ENCODE assay signal across 20 cellular contexts in genomic region chr12:130127527-130127908, GRCh38. TPM values are rescaled to one million over a fixed set of nuclear protein-coding genes. Genes with fewer than 3 reads are reported as not detected.
DNase-seq lines count a peak whose midpoint lies in the region; ATAC-seq, FAIRE-seq and TF ChIP-seq lines count a peak whose summit lies in the region.
"Had no signal": no experiment of that assay in that cellular context is flagged by ENCODE, and none has a peak within 500 bp of the region (broad histone marks: within the 10 kb centered on the region; RNA-seq: fewer than 3 reads in every experiment).

No MANE protein-coding gene starts in this region.

- H3K27ac ChIP-seq in ovary (no peak overlapping the region), uterus (peak overlapping the region in 1 of 2 donors; percentile 71)
- no peak overlapping the region for H3K27ac ChIP-seq in naive thymus-derived CD4-positive, alpha-beta T cell (ENCODE audit: low read depth, low read length)
- H3K27ac ChIP-seq: SJCRH30 had no signal

- H3K4me1 ChIP-seq in ovary (ENCODE audit: insufficient read depth) (peaks cover 11% of the 10 kb centered on the region), uterus (no peaks in the 10 kb centered on the region)
- H3K4me1 ChIP-seq in naive thymus-derived CD4-positive, alpha-beta T cell (ENCODE audit: control insufficient read depth in 2 of 2, insufficient read depth in 2 of 2, low read length in 2 of 2), result no peaks in the 10 kb centered on the region
- H3K4me1 ChIP-seq: SJCRH30 had no signal

- no peaks in the 10 kb centered on the region for H3K36me3 ChIP-seq in ovary
- H3K36me3 ChIP-seq in uterus, result no peaks in the 10 kb centered on the region
- no peaks in the 10 kb centered on the region for H3K36me3 ChIP-seq in naive thymus-derived CD4-positive, alpha-beta T cell (ENCODE audit: control insufficient read depth in 2 of 3, insufficient read depth in 3 of 3, low read length in 3 of 3)
- H3K36me3 ChIP-seq: SJCRH30 had no signal

- intact Hi-C loops in ovary (cut with DNase I) (no loop called here), uterus (cut with DNase I; ENCODE audit: low total_unique reads) (no loop called here)
- intact Hi-C loops in naive thymus-derived CD4-positive, alpha-beta T cell (cut with micrococcal nuclease), result no loop called here

- TF ChIP-seq CTCF in ovary (IDR thresholded peaks at IDR 0.05) (no peak), uterus (IDR thresholded peaks at IDR 0.05) (no peak)

- peak; percentile 73 for FAIRE-seq in endometrium (lab: Jason Lieb, UNC)
- FAIRE-seq: TTC549 had no signal

- 9 to 26% (median 14%) methylated on average over 3 of the region's 3 CpGs for WGBS in ovary, 3 donors

- TF ChIP-seq POLR2A in ovary (IDR thresholded peaks at IDR 0.05) (no peak), uterus (IDR thresholded peaks at IDR 0.05) (no peak)

- CTCF ChIA-PET in naive thymus-derived CD4-positive, alpha-beta T cell (lab: Charles Lee), result no interaction called here

- POLR2A ChIA-PET in naive thymus-derived CD4-positive, alpha-beta T cell (lab: Charles Lee), result no interaction called here

- DNase-seq in NCI-H2196 treated with DMSO at 0.1 percent for 48 hours (lab: John Stamatoyannopoulos, UW; ENCODE audit: unreplicated experiment) (peak; percentile 6), NCI-H2196 (lab: John Stamatoyannopoulos, UW; ENCODE audit: unreplicated experiment) (no peak), ovary (peak in 4 of 5 donors; percentile 40 to 61 (median 50)), uterus (peak; percentile 27 to 57), DMS 273 (lab: John Stamatoyannopoulos, UW; ENCODE audit: unreplicated experiment) (no peak)
- DNase-seq in naive thymus-derived CD4-positive, alpha-beta T cell, result no peak
- DNase-seq: 8988T; activated CD4-positive, alpha-beta T cell treated with anti-CD3 and anti-CD28 coated beads, Interleukin-2, amount 50 U/mL, for 48 hours; activated T-cell treated with anti-CD3 and anti-CD28 coated beads, Interleukin-2, amount 50 U/mL, for 72 hours; DMS79 treated with DMSO at 0.1 percent for 48 hours; NCI-H1105 treated with DMSO at 0.1 percent for 48 hours; NCI-H2227 treated with DMSO at 0.1 percent for 48 hours; SJCRH30; stimulated activated naive CD4-positive, alpha-beta T cell had no signal

- no peak overlapping the region for H3K4me3 ChIP-seq in ovary
- no peak overlapping the region for H3K4me3 ChIP-seq in uterus
- no peak overlapping the region for H3K4me3 ChIP-seq in naive thymus-derived CD4-positive, alpha-beta T cell (ENCODE audit: low read length)
- H3K4me3 ChIP-seq: SJCRH30 had no signal

- peaks cover 0 to 5% (median 0%) of the 10 kb centered on the region in 11 donors for H3K9me3 Mint-ChIP-seq in naive thymus-derived CD4-positive, alpha-beta T cell
- H3K9me3 Mint-ChIP-seq: activated T-cell treated with anti-CD3 and anti-CD28 coated beads, Interleukin-2, amount 50 U/mL, for 72 hours; natural killer cell treated with Interleukin-12 subunit alpha and Interleukin-12 subunit beta and Interleukin-15 and Interleukin-18, amount 100 ng/mL, for 72 hours had no signal

- TF ChIP-seq EP300 in ovary (IDR thresholded peaks at IDR 0.05), result no peak

- no peaks in the 10 kb centered on the region for H3K36me3 Mint-ChIP-seq in naive thymus-derived CD4-positive, alpha-beta T cell
- H3K36me3 Mint-ChIP-seq: CD14-positive monocyte; natural killer cell treated with Interleukin-12 subunit alpha and Interleukin-12 subunit beta and Interleukin-15 and Interleukin-18, amount 100 ng/mL, for 72 hours had no signal

- H3K4me1 Mint-ChIP-seq in naive thymus-derived CD4-positive, alpha-beta T cell, result peaks cover 0 to 6% (median under 1%) of the 10 kb centered on the region in 7 donors
- H3K4me1 Mint-ChIP-seq: CD14-positive monocyte had no signal

- H3K9me3 ChIP-seq in ovary (no peaks in the 10 kb centered on the region), uterus (no peaks in the 10 kb centered on the region)
- peaks cover 0 to 5% (median 0%) of the 10 kb centered on the region in 3 experiments for H3K9me3 ChIP-seq in naive thymus-derived CD4-positive, alpha-beta T cell (ENCODE audit: control insufficient read depth in 2 of 3, low read length in 3 of 3)
- H3K9me3 ChIP-seq: SJCRH30 had no signal

- no peak for ATAC-seq in GM18517 (IDR thresholded peaks at IDR 0.05; ENCODE audit: unreplicated experiment)
- no peak for ATAC-seq in naive thymus-derived CD4-positive, alpha-beta T cell
- ATAC-seq: activated T-cell treated with anti-CD3 and anti-CD28 coated beads, Interleukin-2, amount 50 U/mL, for 72 hours; HCT116; natural killer cell treated with Interleukin-12 subunit alpha and Interleukin-12 subunit beta and Interleukin-15 and Interleukin-18, amount 100 ng/mL, for 72 hours had no signal

- peaks cover 0 to 7% (median 0%) of the 10 kb centered on the region in 5 donors for H3K27me3 Mint-ChIP-seq in naive thymus-derived CD4-positive, alpha-beta T cell
- H3K27me3 Mint-ChIP-seq: natural killer cell treated with Interleukin-12 subunit alpha and Interleukin-12 subunit beta and Interleukin-15 and Interleukin-18, amount 100 ng/mL, for 72 hours had no signal

- H3K27me3 ChIP-seq in ovary, result no peaks in the 10 kb centered on the region
- no peaks in the 10 kb centered on the region for H3K27me3 ChIP-seq in uterus
- no peaks in the 10 kb centered on the region for H3K27me3 ChIP-seq in naive thymus-derived CD4-positive, alpha-beta T cell (ENCODE audit: control insufficient read depth in 2 of 2, insufficient read depth in 2 of 2, low read length in 2 of 2)
- H3K27me3 ChIP-seq: SJCRH30 had no signal

- no peak overlapping the region for H3K27ac Mint-ChIP-seq in naive thymus-derived CD4-positive, alpha-beta T cell
- H3K27ac Mint-ChIP-seq: activated T-cell treated with anti-CD3 and anti-CD28 coated beads, Interleukin-2, amount 50 U/mL, for 72 hours; CD14-positive monocyte; natural killer cell treated with Interleukin-12 subunit alpha and Interleukin-12 subunit beta and Interleukin-15 and Interleukin-18, amount 100 ng/mL, for 72 hours had no signal

- no peak overlapping the region for H3K4me3 Mint-ChIP-seq in naive thymus-derived CD4-positive, alpha-beta T cell
- H3K4me3 Mint-ChIP-seq: activated T-cell treated with anti-CD3 and anti-CD28 coated beads, Interleukin-2, amount 50 U/mL, for 72 hours; CD14-positive monocyte; natural killer cell treated with Interleukin-12 subunit alpha and Interleukin-12 subunit beta and Interleukin-15 and Interleukin-18, amount 100 ng/mL, for 72 hours had no signal

RNA-seq across cellular contexts. Expression of gene FZD10, which starts 34.7 kb away (rescaled TPM):
- total RNA-seq in ovary, result 1 to 10 TPM in 6 of 7 donors, under 1 TPM in 1; 0.08 to 6.1 (median 1.8) TPM
- polyA plus RNA-seq in ovary, result under 1 TPM; 0.41 to 0.47 TPM
- 10 to 100 TPM in 1 of 4 donors, 1 to 10 TPM in 3; 1.4 to 11.3 (median 1.9) TPM for total RNA-seq in uterus
- total RNA-seq in naive thymus-derived CD4-positive, alpha-beta T cell, result not detected
- polyA plus RNA-seq in naive thymus-derived CD4-positive, alpha-beta T cell, result not detected
- total RNA-seq: activated T-cell treated with anti-CD3 and anti-CD28 coated beads, Interleukin-2, amount 50 U/mL, for 72 hours; natural killer cell treated with Interleukin-12 subunit alpha and Interleukin-12 subunit beta and Interleukin-15 and Interleukin-18, amount 100 ng/mL, for 72 hours; SJCRH30 had no signal
- polyA plus RNA-seq: CD14-positive monocyte had no signal

Comparison
In these comparisons a context has a peak if more than half of its experiments do, and no peak if none do; other contexts are left out.
1. DNase-seq: peak in NCI-H2196 treated with DMSO at 0.1 percent for 48 hours (single experiment), ovary (4 of 5) and uterus (2 of 2); none in NCI-H2196 (single experiment), DMS 273 (single experiment) and naive thymus-derived CD4-positive, alpha-beta T cell (0 of 9).